Comparison of ENCODE assay signal across 8 cellular contexts in genomic region chr15:78130466-78131294, GRCh38. TPM values are rescaled to one million over a fixed set of nuclear protein-coding genes. Genes with fewer than 3 reads are reported as not detected.
DNase-seq lines count a peak whose midpoint lies in the region; ATAC-seq and TF ChIP-seq lines count a peak whose summit lies in the region.

No MANE protein-coding gene starts in this region.

- peak overlapping the region; percentile 33 for H2AFZ ChIP-seq in neuron (ENCODE audit: low read depth, low read length)

- peak overlapping the region; percentile 80 to 91 (median 87) for H3K9ac ChIP-seq in BLaER1 treated with 17β-estradiol and CSF1 and Interleukin-3, amounts not matched to agents 10 nM and 100 nM

- H3K4me2 ChIP-seq in BLaER1 treated with 17β-estradiol and CSF1 and Interleukin-3, amounts not matched to agents 10 nM and 100 nM: peak overlapping the region; percentile 79 to 100 (median 98)

- TF ChIP-seq CTCF in coronary artery (IDR thresholded peaks at IDR 0.05): no peak

- ATAC-seq in GM19463 (IDR thresholded peaks at IDR 0.05; ENCODE audit: unreplicated experiment): peak; percentile 45

- no peak for DNase-seq in Jurkat, Clone E6-1 (ENCODE audit: low read depth, low spot score)
- DNase-seq in coronary artery (ENCODE audit: low spot score) (no peak), middle frontal gyrus (ENCODE audit: extremely low spot score, low spot score) (no peak), NCI-H2029 treated with DMSO at 0.1 percent for 48 hours (lab: John Stamatoyannopoulos, UW) (no peak), NCI-H1694 treated with DMSO at 0.1 percent for 48 hours (lab: John Stamatoyannopoulos, UW) (no peak)

- peaks cover 0 to 16% (median 0%) of the 10 kb centered on the region in 11 experiments; a peak in 1 of 22 replicates for H4K20me1 ChIP-seq in BLaER1 treated with 17β-estradiol and CSF1 and Interleukin-3, amounts not matched to agents 10 nM and 100 nM

- no peaks in the 10 kb centered on the region for H3K36me3 ChIP-seq in BLaER1 treated with 17β-estradiol and CSF1 and Interleukin-3, amounts not matched to agents 10 nM and 100 nM
- H3K36me3 ChIP-seq in neuron (ENCODE audit: insufficient read depth, low read length): no peaks in the 10 kb centered on the region

- peaks cover 0 to 3% (median 0%) of the 10 kb centered on the region in 11 experiments; a peak in 2 of 22 replicates for H3K27me3 ChIP-seq in BLaER1 treated with 17β-estradiol and CSF1 and Interleukin-3, amounts not matched to agents 10 nM and 100 nM
- H3K27me3 ChIP-seq in neuron (ENCODE audit: insufficient read depth, low read length): no peaks in the 10 kb centered on the region

- no peaks in the 10 kb centered on the region for H3K9me3 ChIP-seq in BLaER1 treated with 17β-estradiol and CSF1 and Interleukin-3, amounts not matched to agents 10 nM and 100 nM (replicated peaks in 1 of 11)
- no peaks in the 10 kb centered on the region for H3K9me3 ChIP-seq in neuron (ENCODE audit: low read length)

- H3K4me1 ChIP-seq in BLaER1 treated with 17β-estradiol and CSF1 and Interleukin-3, amounts not matched to agents 10 nM and 100 nM: peaks cover 16 to 38% (median 29%) of the 10 kb centered on the region in 10 experiments
- peaks cover 8% of the 10 kb centered on the region for H3K4me1 ChIP-seq in neuron (ENCODE audit: insufficient read depth, low read length)

- peak overlapping the region in 8 of 11 experiments; percentile 78 to 87 (median 86); a peak in 14 of 22 replicates for H3K27ac ChIP-seq in BLaER1 treated with 17β-estradiol and CSF1 and Interleukin-3, amounts not matched to agents 10 nM and 100 nM
- H3K27ac ChIP-seq in coronary artery: peak overlapping the region; percentile 75 to 82

- peak overlapping the region; percentile 64 to 85 (median 74) for H3K4me3 ChIP-seq in BLaER1 treated with 17β-estradiol and CSF1 and Interleukin-3, amounts not matched to agents 10 nM and 100 nM
- peak overlapping the region; percentile 21 for H3K4me3 ChIP-seq in Jurkat, Clone E6-1 (ENCODE audit: low read length)
- peak overlapping the region; percentile 83 for H3K4me3 ChIP-seq in coronary artery
- peak overlapping the region; percentile 71 for H3K4me3 ChIP-seq in neuron (ENCODE audit: low read length)

RNA-seq across cellular contexts. Expression of gene CIB2, which starts 0.6 kb away (rescaled TPM):
- 30.8 TPM for polyA plus RNA-seq in Jurkat, Clone E6-1 (2012; ENCODE audit: insufficient read depth, insufficient read length)

RNA-seq across cellular contexts. Expression of gene IDH3A, which starts 18.5 kb away (rescaled TPM):
- polyA plus RNA-seq in Jurkat, Clone E6-1 (2012; ENCODE audit: insufficient read depth, insufficient read length): 116 TPM

RNA-seq across cellular contexts. Expression of gene SH2D7, which starts 38.3 kb away (rescaled TPM):
- polyA plus RNA-seq in Jurkat, Clone E6-1 (2012; ENCODE audit: insufficient read depth, insufficient read length): not detected

RNA-seq across cellular contexts. Expression of gene TBC1D2B, which starts 53.2 kb away (rescaled TPM):
- polyA plus RNA-seq in Jurkat, Clone E6-1 (2012; ENCODE audit: insufficient read depth, insufficient read length): 27.6 TPM

Comparison
In these comparisons a context has a peak if more than half of its experiments do, and no peak if none do; other contexts are left out.
1. H3K4me3 ChIP-seq: peak in every context shown above with its lines; median percentile 83 in coronary artery; 74 in BLaER1 treated with 17β-estradiol and CSF1 and Interleukin-3, amounts not matched to agents 10 nM and 100 nM; 71 in neuron; 21 in Jurkat, Clone E6-1.